Comparison of ENCODE assay signal across 14 cellular contexts in the genomic region with DNA sequence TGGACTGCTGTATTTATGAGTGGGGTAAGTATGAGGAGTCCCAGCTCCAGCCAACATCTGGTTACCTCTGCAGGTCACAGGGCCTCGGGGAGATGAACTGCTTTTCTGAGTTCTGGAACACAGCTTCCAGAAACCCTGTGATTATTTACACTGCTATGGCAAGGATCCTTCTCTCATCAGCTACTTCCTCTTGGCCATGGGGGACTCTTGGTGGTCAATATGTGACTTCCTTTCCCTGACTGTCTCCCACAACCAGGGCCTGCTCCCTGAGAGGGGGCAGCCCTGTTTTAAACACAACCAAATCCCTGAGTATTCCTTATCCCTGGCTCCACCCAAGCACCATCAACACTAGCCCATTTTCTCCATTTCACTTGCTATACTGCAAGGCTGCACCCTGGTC. TPM values are rescaled to one million over a fixed set of nuclear protein-coding genes. Genes with fewer than 3 reads are reported as not detected.
DNase-seq lines count a peak whose midpoint lies in the region; ATAC-seq and TF ChIP-seq lines count a peak whose summit lies in the region.
"Had no signal": no experiment of that assay in that cellular context is flagged by ENCODE, and none has a peak within 500 bp of the region (broad histone marks: within the 10 kb centered on the region; RNA-seq: fewer than 3 reads in every experiment).

No MANE protein-coding gene starts in this region.

- H3K36me3 Mint-ChIP-seq in CD8-positive, alpha-beta memory T cell, result peaks cover 0 to 85% (median 12%) of the 10 kb centered on the region in 3 donors
- H3K36me3 Mint-ChIP-seq in activated CD8-positive, alpha-beta T cell treated with anti-CD3 and anti-CD28 coated beads for 36 hours (ENCODE audit: low read depth), result peaks cover 84% of the 10 kb centered on the region

- H3K27me3 ChIP-seq in CD8-positive, alpha-beta memory T cell (ENCODE audit: insufficient read depth, low read length, poor library complexity, severe bottlenecking), result no peaks in the 10 kb centered on the region
- H3K27me3 ChIP-seq in muscle layer of duodenum (ENCODE audit: low read depth, low read length), result no peaks in the 10 kb centered on the region

- intact Hi-C loops in activated CD8-positive, alpha-beta T cell treated with anti-CD3 and anti-CD28 coated beads for 36 hours (cut with micrococcal nuclease), result no loop called here
- intact Hi-C loops in OCI-LY7 (cut with micrococcal nuclease; ENCODE audit: unreplicated experiment), result no loop called here

- H3K4me1 ChIP-seq in CD8-positive, alpha-beta memory T cell (ENCODE audit: insufficient read depth, low read length), result peaks cover 64% of the 10 kb centered on the region
- H3K4me1 ChIP-seq in muscle layer of duodenum (ENCODE audit: control insufficient read depth in 1 of 2, insufficient read depth in 2 of 2, low read length in 2 of 2), result peaks cover 12 to 24% of the 10 kb centered on the region in 2 donors
- peaks cover 23% of the 10 kb centered on the region for H3K4me1 ChIP-seq in OCI-LY7 (ENCODE audit: insufficient read depth, low read length, poor library complexity, severe bottlenecking)

- no peak overlapping the region for H3K4me2 ChIP-seq in OCI-LY7 (ENCODE audit: low read length)

- no peaks in the 10 kb centered on the region for H3K9me2 ChIP-seq in OCI-LY7 (ENCODE audit: insufficient read depth, low read length)

- DNase-seq in 8988T (peak; percentile 3), DMS153 (lab: John Stamatoyannopoulos, UW) (no peak), OCI-LY7 (ENCODE audit: low spot score) (no peak), amygdala (lab: John Stamatoyannopoulos, UW) (no peak), pons (ENCODE audit: low spot score) (no peak)
- DNase-seq in CD8-positive, alpha-beta memory T cell, result no peak
- no peak for DNase-seq in activated CD8-positive, alpha-beta T cell treated with anti-CD3 and anti-CD28 coated beads for 36 hours
- DNase-seq: activated gamma-delta T cell treated with Interleukin-2 at 50 U/mL for 16 hours; NCI-H1436 treated with DMSO at 0.1 percent for 48 hours; NCI-H524 treated with DMSO at 0.1 percent for 48 hours; stimulated activated CD4-positive, alpha-beta T cell treated with anti-CD3 and anti-CD28 coated beads, Interleukin-4, amount 100 ng/mL, for 1 hour; stimulated activated naive CD4-positive, alpha-beta T cell treated with Interleukin-2 at 50 U/mL for 16 hours had no signal

- peaks cover 33% of the 10 kb centered on the region for H3K36me3 ChIP-seq in CD8-positive, alpha-beta memory T cell (ENCODE audit: insufficient read depth, low read length)
- H3K36me3 ChIP-seq in muscle layer of duodenum (ENCODE audit: control insufficient read depth in 1 of 2, insufficient read depth in 2 of 2, low read length in 2 of 2) (peaks cover 23 to 32% of the 10 kb centered on the region in 2 donors), OCI-LY7 (ENCODE audit: insufficient read depth, low read length) (peaks cover 83% of the 10 kb centered on the region)

- H3K9me3 Mint-ChIP-seq in CD8-positive, alpha-beta memory T cell, result no peaks in the 10 kb centered on the region
- H3K9me3 Mint-ChIP-seq in activated CD8-positive, alpha-beta T cell treated with anti-CD3 and anti-CD28 coated beads for 36 hours, result no peaks in the 10 kb centered on the region
- H3K9me3 Mint-ChIP-seq: mesothelial cell of epicardium had no signal

- CTCF ChIA-PET in CD8-positive, alpha-beta memory T cell (lab: Charles Lee), result interaction anchor here (0.9 to 14.4 kb wide), 4 partner anchors 9 to 24 kb away, joined by 3 to 297 read pairs (median 10); a partner anchor contains a TSS
- CTCF ChIA-PET in activated CD8-positive, alpha-beta T cell treated with anti-CD3 and anti-CD28 coated beads for 36 hours (lab: Charles Lee), result interaction anchor here (1.6 to 5.8 kb wide), 5 partner anchors 11 to 242 kb away, joined by 4 to 33 read pairs (median 7); a partner anchor contains a TSS
- CTCF ChIA-PET in OCI-LY7 (lab: Charles Lee; ENCODE audit: unreplicated experiment), result no interaction called here

- peak overlapping the region; percentile 25 for H3K27ac ChIP-seq in CD8-positive, alpha-beta memory T cell (ENCODE audit: low read depth, low read length)
- H3K27ac ChIP-seq in muscle layer of duodenum (ENCODE audit: low read length), result peak overlapping the region; percentile 39
- H3K27ac ChIP-seq in OCI-LY7 (ENCODE audit: low read depth, low read length, poor library complexity, severe bottlenecking), result no peak overlapping the region

- H3K4me3 ChIP-seq in CD8-positive, alpha-beta memory T cell (ENCODE audit: low read length), result no peak overlapping the region
- H3K4me3 ChIP-seq in muscle layer of duodenum (ENCODE audit: low read depth in 1 of 2, low read length in 2 of 2) (no peak overlapping the region), OCI-LY7 (ENCODE audit: low read depth, low read length, poor library complexity, severe bottlenecking) (no peak overlapping the region)

- H2AFZ ChIP-seq in OCI-LY7 (ENCODE audit: low read length), result no peak overlapping the region

- BruUV-seq in OCI-LY7 (replicated peaks; lab: Mats Ljungman, UMichigan), result no TSS peak

- peaks cover 67 to 83% (median 73%) of the 10 kb centered on the region in 3 donors for H3K4me1 Mint-ChIP-seq in CD8-positive, alpha-beta memory T cell
- H3K4me1 Mint-ChIP-seq in activated CD8-positive, alpha-beta T cell treated with anti-CD3 and anti-CD28 coated beads for 36 hours (ENCODE audit: low read depth), result peaks cover 74% of the 10 kb centered on the region

- H3K79me2 ChIP-seq in OCI-LY7 (ENCODE audit: insufficient read depth, low read depth, low read length), result peaks cover 27% of the 10 kb centered on the region; the same call in 1 of the 2 replicates

- POLR2A ChIA-PET in CD8-positive, alpha-beta memory T cell (lab: Charles Lee), result interaction anchor here (0.5 to 2.8 kb wide), 3 partner anchors 11 to 238 kb away, joined by 3 to 16 read pairs (median 3); a partner anchor contains a TSS
- POLR2A ChIA-PET in activated CD8-positive, alpha-beta T cell treated with anti-CD3 and anti-CD28 coated beads for 36 hours (lab: Charles Lee), result interaction anchor here (1.1 to 14.6 kb wide), 3 partner anchors 10 to 22 kb away, joined by 3 to 216 read pairs (median 21); a partner anchor contains a TSS
- POLR2A ChIA-PET in OCI-LY7 (lab: Charles Lee), result interaction anchor here (1.2 to 1.4 kb wide), 2 partner anchors 10 to 12 kb away, joined by 3 read pairs; no protein-coding TSS in a partner anchor

- no peak for ATAC-seq in activated CD8-positive, alpha-beta T cell treated with anti-CD3 and anti-CD28 coated beads for 36 hours

- peak overlapping the region in 1 of 7 donors; percentile 69 for H3K4me3 Mint-ChIP-seq in CD8-positive, alpha-beta memory T cell
- H3K4me3 Mint-ChIP-seq in activated CD8-positive, alpha-beta T cell treated with anti-CD3 and anti-CD28 coated beads for 36 hours, result no peak overlapping the region
- H3K4me3 Mint-ChIP-seq: mesothelial cell of epicardium had no signal

- H4K20me1 ChIP-seq in OCI-LY7 (ENCODE audit: insufficient read depth, low read length), result no peaks in the 10 kb centered on the region

- TF ChIP-seq CTCF in activated CD8-positive, alpha-beta T cell treated with anti-CD3 and anti-CD28 coated beads for 36 hours (IDR thresholded peaks at IDR 0.05), result no peak
- no peak for TF ChIP-seq CTCF in OCI-LY7 (conservative IDR thresholded peaks at IDR 0.05; ENCODE audit: low read length)

- peak overlapping the region; percentile 40 to 99 (median 90) for H3K27ac Mint-ChIP-seq in CD8-positive, alpha-beta memory T cell
- peak overlapping the region; percentile 91 for H3K27ac Mint-ChIP-seq in activated CD8-positive, alpha-beta T cell treated with anti-CD3 and anti-CD28 coated beads for 36 hours
- H3K27ac Mint-ChIP-seq: mesothelial cell of epicardium had no signal

- H3K27me3 Mint-ChIP-seq in CD8-positive, alpha-beta memory T cell, result no peaks in the 10 kb centered on the region
- no peaks in the 10 kb centered on the region for H3K27me3 Mint-ChIP-seq in activated CD8-positive, alpha-beta T cell treated with anti-CD3 and anti-CD28 coated beads for 36 hours

- H3K9me3 ChIP-seq in CD8-positive, alpha-beta memory T cell (ENCODE audit: low read length), result no peaks in the 10 kb centered on the region
- no peaks in the 10 kb centered on the region for H3K9me3 ChIP-seq in muscle layer of duodenum (ENCODE audit: control insufficient read depth in 1 of 2, low read length in 2 of 2)
- no peaks in the 10 kb centered on the region for H3K9me3 ChIP-seq in OCI-LY7 (ENCODE audit: low read length)

RNA-seq across cellular contexts. Expression of a gene that starts 10.0 kb away (rescaled TPM):
- total RNA-seq in CD8-positive, alpha-beta memory T cell, result 100 to 1,000 TPM; 170 to 175 TPM
- 229 TPM for polyA plus RNA-seq in CD8-positive, alpha-beta memory T cell
- 100 to 1,000 TPM; 176 to 188 TPM for total RNA-seq in activated CD8-positive, alpha-beta T cell treated with anti-CD3 and anti-CD28 coated beads for 36 hours
- 20.9 and 26.2 TPM in 2 replicates for total RNA-seq in OCI-LY7 (2014; rRNA removed; shearing (Covaris generic))
- total RNA-seq in OCI-LY7 (2022), result 54.8 and 57.8 TPM in 2 replicates

RNA-seq across cellular contexts. Expression of a gene that starts 22.4 kb away (rescaled TPM):
- 10 to 100 TPM; 38.9 to 40.2 TPM for total RNA-seq in CD8-positive, alpha-beta memory T cell
- 16.1 TPM for polyA plus RNA-seq in CD8-positive, alpha-beta memory T cell
- 10 to 100 TPM; 33.1 to 36.7 TPM for total RNA-seq in activated CD8-positive, alpha-beta T cell treated with anti-CD3 and anti-CD28 coated beads for 36 hours
- total RNA-seq in OCI-LY7 (2014; rRNA removed; shearing (Covaris generic)), result 15.1 and 23.9 TPM in 2 replicates
- total RNA-seq in OCI-LY7 (2022), result 44.0 and 47.9 TPM in 2 replicates

RNA-seq across cellular contexts. Expression of a gene that starts 24.7 kb away (rescaled TPM):
- 10 to 100 TPM; 45.6 to 46.0 TPM for total RNA-seq in CD8-positive, alpha-beta memory T cell
- 43.8 TPM for polyA plus RNA-seq in CD8-positive, alpha-beta memory T cell
- 10 to 100 TPM; 60.8 to 61.4 TPM for total RNA-seq in activated CD8-positive, alpha-beta T cell treated with anti-CD3 and anti-CD28 coated beads for 36 hours
- 20.9 and 21.0 TPM in 2 replicates for total RNA-seq in OCI-LY7 (2014; rRNA removed; shearing (Covaris generic))
- total RNA-seq in OCI-LY7 (2022), result 49.1 and 55.4 TPM in 2 replicates

RNA-seq across cellular contexts. Expression of a gene that starts 33.4 kb away (rescaled TPM):
- total RNA-seq in CD8-positive, alpha-beta memory T cell, result 100 to 1,000 TPM; 101 to 105 TPM
- 49.0 TPM for polyA plus RNA-seq in CD8-positive, alpha-beta memory T cell
- total RNA-seq in activated CD8-positive, alpha-beta T cell treated with anti-CD3 and anti-CD28 coated beads for 36 hours, result 10 to 100 TPM; 88.4 to 89.9 TPM
- 83.9 and 102 TPM in 2 replicates for total RNA-seq in OCI-LY7 (2014; rRNA removed; shearing (Covaris generic))
- 112 and 115 TPM in 2 replicates for total RNA-seq in OCI-LY7 (2022)
